In the genomic region with DNA sequence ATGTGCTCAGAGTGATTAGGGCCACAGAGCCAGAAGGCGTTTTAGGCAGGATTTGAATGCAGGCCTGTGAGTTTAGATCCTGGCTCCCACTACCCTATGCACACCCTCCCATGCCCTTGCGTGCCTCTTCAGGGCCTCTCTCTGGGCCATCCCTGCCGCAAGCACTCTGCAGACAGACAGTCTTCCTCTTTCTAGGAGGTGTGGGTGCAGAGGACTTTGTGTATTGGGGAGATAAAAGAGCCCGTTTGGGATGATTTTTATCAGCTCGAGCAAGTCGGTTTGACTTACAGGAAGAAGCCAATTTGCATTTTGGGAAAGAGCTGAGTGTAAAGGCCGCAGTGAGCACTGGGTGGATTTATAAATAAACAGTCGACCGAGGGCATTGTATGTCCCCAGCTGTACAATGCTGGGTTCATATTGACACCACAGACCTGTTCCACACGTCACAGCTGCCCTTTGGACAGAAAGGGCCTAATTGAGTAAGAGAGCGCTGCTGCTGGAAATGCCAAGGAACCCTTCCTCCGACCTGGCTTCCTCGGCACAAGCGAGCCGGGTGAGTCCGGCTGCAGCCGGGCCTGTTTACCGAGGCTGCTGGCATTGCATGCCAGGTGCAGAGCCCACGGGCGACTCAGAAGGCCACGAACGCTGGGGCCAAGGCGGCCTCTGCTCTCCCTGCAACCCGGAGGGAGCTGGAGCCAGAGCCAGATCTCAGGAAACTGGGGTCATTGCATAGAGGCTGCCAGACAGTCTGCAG, we compare ENCODE assay signal across 8 cellular contexts. TPM values are rescaled to one million over a fixed set of nuclear protein-coding genes. Genes with fewer than 3 reads are reported as not detected.
A peak's percentile ranks its signal among the peaks of the same experiment; 100 is the strongest.
DNase-seq lines count a peak whose midpoint lies in the region; TF ChIP-seq lines count a peak whose summit lies in the region.

No MANE protein-coding gene starts in this region.

- H3K4me3 Mint-ChIP-seq in MCF 10A (ENCODE audit: unreplicated experiment) = no peak overlapping the region

- H3K4me3 ChIP-seq in breast epithelium (peak overlapping the region in 1 of 3 donors; percentile 10), sigmoid colon (peak overlapping the region in 1 of 4 donors; percentile 8)

- peaks cover 11% of the 10 kb centered on the region for H3K4me1 Mint-ChIP-seq in MCF 10A (ENCODE audit: insufficient read depth, unreplicated experiment)

- DNase-seq in breast epithelium (ENCODE audit: low spot score in 2 of 2) (peak; percentile 84 to 89), MCF 10A (ENCODE audit: unreplicated experiment) (no peak), OCI-M1 (lab: John Stamatoyannopoulos, UW) (peak; percentile 98), foreskin melanocyte (peak; percentile 64), sigmoid colon (peak; percentile 86), EL (no peak), NAMALWA (ENCODE audit: low spot score) (no peak), DMS 273 treated with DMSO at 0.1 percent for 48 hours (lab: John Stamatoyannopoulos, UW) (no peak)

- peaks cover 6% of the 10 kb centered on the region for H3K36me3 Mint-ChIP-seq in MCF 10A (ENCODE audit: insufficient read depth, unreplicated experiment)

- BruUV-seq in MCF 10A (replicated peaks; lab: Mats Ljungman, UMichigan) = no TSS peak

- 5 to 23% methylated on average over 24 of the region's 24 CpGs for WGBS in sigmoid colon, 2 donors

- CTCF ChIA-PET in MCF 10A (lab: Yijun Ruan, JAX) = interaction anchor here (0.7 to 1.6 kb wide), 3 partner anchors 11 to 1032 kb away, joined by 4 read pairs; no protein-coding TSS in a partner anchor

- H3K27me3 ChIP-seq in breast epithelium (no peaks in the 10 kb centered on the region), sigmoid colon (no peaks in the 10 kb centered on the region)

- H3K4me1 ChIP-seq in breast epithelium (peaks cover 11 to 35% of the 10 kb centered on the region in 2 donors), sigmoid colon (peaks cover 0 to 98% (median 90%) of the 10 kb centered on the region in 4 donors)

- TF ChIP-seq CTCF in breast epithelium (IDR thresholded peaks at IDR 0.05) = no peak
- TF ChIP-seq CTCF in MCF 10A (IDR thresholded peaks at IDR 0.05; ENCODE audit: unreplicated experiment) = no peak
- no peak for TF ChIP-seq CTCF in sigmoid colon (IDR thresholded peaks at IDR 0.05)

- POLR2A ChIA-PET in MCF 10A (lab: Yijun Ruan, JAX) = interaction anchor here (0.7 to 1.8 kb wide), 5 partner anchors 9 to 1050 kb away, joined by 3 to 6 read pairs (median 4); no protein-coding TSS in a partner anchor

- intact Hi-C loops in breast epithelium (cut with DNase I; ENCODE audit: low total_unique reads) = no loop called here
- intact Hi-C loops in MCF 10A (cut with micrococcal nuclease) = no loop called here
- intact Hi-C loops in sigmoid colon (cut with DNase I) = no loop called here

- TF ChIP-seq POLR2A in breast epithelium (IDR thresholded peaks at IDR 0.05) (no peak), sigmoid colon (IDR thresholded peaks at IDR 0.05) (no peak)

- no peak overlapping the region for H3K27ac Mint-ChIP-seq in MCF 10A (ENCODE audit: low read depth, unreplicated experiment)

- H3K9me3 ChIP-seq in breast epithelium (no peaks in the 10 kb centered on the region), sigmoid colon (no peaks in the 10 kb centered on the region)

- H3K27me3 Mint-ChIP-seq in MCF 10A (ENCODE audit: insufficient read depth, unreplicated experiment) = no peaks in the 10 kb centered on the region

- H3K9me3 Mint-ChIP-seq in MCF 10A (ENCODE audit: unreplicated experiment) = no peaks in the 10 kb centered on the region

- H3K27ac ChIP-seq in breast epithelium = peak overlapping the region; percentile 93 to 98
- peak overlapping the region; percentile 77 to 86 (median 81) for H3K27ac ChIP-seq in sigmoid colon

- H3K36me3 ChIP-seq in breast epithelium (no peaks in the 10 kb centered on the region), sigmoid colon (no peaks in the 10 kb centered on the region)

- peak in 2 of 4 donors; percentile 55 to 58 for TF ChIP-seq EP300 in sigmoid colon (IDR thresholded peaks at IDR 0.05)

RNA-seq across cellular contexts. Expression of a gene that starts 25.1 kb away (rescaled TPM):
- total RNA-seq in breast epithelium (10 to 100 TPM; 34.4 to 63.7 (median 39.8) TPM), MCF 10A (2022) (15.5 and 20.3 TPM in 2 replicates), sigmoid colon (10 to 100 TPM; 26.5 to 49.3 (median 37.5) TPM)
- polyA plus RNA-seq in sigmoid colon = 10 to 100 TPM; 17.4 to 31.5 (median 25.4) TPM

Comparison
In these comparisons a context has a peak if more than half of its experiments do, and no peak if none do; other contexts are left out.
1. DNase-seq: peak in breast epithelium (2 of 2), OCI-M1 (single experiment), foreskin melanocyte (single experiment) and sigmoid colon (single experiment); none in MCF 10A (single experiment), EL (single experiment), NAMALWA (single experiment) and DMS 273 treated with DMSO at 0.1 percent for 48 hours (single experiment).